Comparison of ENCODE assay signal across 9 cellular contexts in the genomic region with DNA sequence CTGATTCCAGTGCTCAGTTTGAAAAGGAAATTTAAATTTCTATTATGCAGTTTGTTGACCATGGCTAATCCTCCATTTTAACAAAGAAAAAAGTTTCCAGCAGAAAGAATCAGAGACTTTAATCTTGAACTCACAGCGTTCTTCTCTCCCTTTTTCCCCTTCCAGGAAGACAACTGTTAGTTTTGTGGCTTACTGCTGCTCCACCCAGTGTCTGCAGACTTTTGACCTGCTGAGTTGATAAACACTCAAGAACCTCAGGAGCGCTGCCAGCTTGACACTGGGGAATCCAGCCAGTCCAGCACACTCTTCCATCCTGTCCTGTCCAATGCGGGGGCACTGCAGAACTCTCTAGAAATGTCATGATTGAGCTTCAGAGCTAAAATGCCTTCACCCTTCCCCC.
DNase-seq lines count a peak whose midpoint lies in the region; ATAC-seq and TF ChIP-seq lines count a peak whose summit lies in the region.
"Had no signal": no experiment of that assay in that cellular context is flagged by ENCODE, and none has a peak within 500 bp of the region (broad histone marks: within the 10 kb centered on the region; RNA-seq: fewer than 3 reads in every experiment).

No MANE protein-coding gene starts in this region.

- no peak overlapping the region for H2AFZ ChIP-seq in hepatocyte

- DNase-seq in HuH-7.5 (ENCODE audit: low spot score) (peak; percentile 42), amniotic epithelial cell (ENCODE audit: low read depth) (peak; percentile 72), hepatocyte (ENCODE audit: low spot score) (peak; percentile 61), testis (peak; percentile 84), NCI-H2107 (lab: John Stamatoyannopoulos, UW) (no peak)
- DNase-seq in stimulated activated CD4-positive, alpha-beta T cell treated with anti-CD3 and anti-CD28 coated beads, Interleukin-1b, Interleukin-23, amount 100 ng/mL, for 48 hours: no peak
- DNase-seq: MM.1S, naive B cell had no signal

- H3K4me1 ChIP-seq in hepatocyte (ENCODE audit: insufficient read depth): peaks cover 11% of the 10 kb centered on the region
- H3K4me1 ChIP-seq in testis: no peaks in the 10 kb centered on the region

- H3K9me2 ChIP-seq in hepatocyte (replicated peaks; ENCODE audit: insufficient read depth): no peaks in the 10 kb centered on the region

- H3K27ac ChIP-seq in hepatocyte: peak overlapping the region; percentile 18
- H3K27ac ChIP-seq in testis: peak overlapping the region in 1 of 2 donors; percentile 12

- H3K36me3 ChIP-seq in hepatocyte (replicated peaks; ENCODE audit: insufficient read depth, low read depth) (no peaks in the 10 kb centered on the region), testis (ENCODE audit: low read depth, missing control alignments) (no peaks in the 10 kb centered on the region)

- H3K27me3 ChIP-seq in hepatocyte (no peaks in the 10 kb centered on the region), testis (no peaks in the 10 kb centered on the region)

- H4K20me1 ChIP-seq in hepatocyte (ENCODE audit: insufficient read depth, poor library complexity, severe bottlenecking): no peaks in the 10 kb centered on the region

- intact Hi-C loops in testis (cut with DNase I; ENCODE audit: low total_unique reads): no loop called here

- H3K4me2 ChIP-seq in hepatocyte: peak overlapping the region; percentile 14

- no peak overlapping the region for H3K4me3 ChIP-seq in hepatocyte
- H3K4me3 ChIP-seq in testis: no peak overlapping the region

- TF ChIP-seq CTCF in hepatocyte (IDR thresholded peaks at IDR 0.05; ENCODE audit: poor library complexity) (no peak), testis (IDR thresholded peaks at IDR 0.05) (no peak)

- 75% methylated on average over 3 of the region's 3 CpGs for WGBS in hepatocyte (ENCODE audit: low lambda C conversion rate, missing lambda C conversion rate)
- 18 to 43% methylated on average over 3 of the region's 3 CpGs for WGBS in testis, 2 donors

- no peaks in the 10 kb centered on the region for H3K79me2 ChIP-seq in hepatocyte

- H3K9me3 ChIP-seq in hepatocyte (ENCODE audit: low read depth): no peaks in the 10 kb centered on the region
- no peaks in the 10 kb centered on the region for H3K9me3 ChIP-seq in testis

- TF ChIP-seq POLR2A in testis (IDR thresholded peaks at IDR 0.05): no peak

- no peak for ATAC-seq in HG02610 (IDR thresholded peaks at IDR 0.05; ENCODE audit: unreplicated experiment)

Comparison
In these comparisons a context has a peak if more than half of its experiments do, and no peak if none do; other contexts are left out.
1. DNase-seq: peak in HuH-7.5 (single experiment), amniotic epithelial cell (single experiment), hepatocyte (single experiment) and testis (single experiment); none in stimulated activated CD4-positive, alpha-beta T cell treated with anti-CD3 and anti-CD28 coated beads, Interleukin-1b, Interleukin-23, amount 100 ng/mL, for 48 hours (single experiment) and NCI-H2107 (single experiment).